Comparison of ENCODE assay signal across 15 cellular contexts in genomic region chr12:52650520-52651081, GRCh38. TPM values are rescaled to one million over a fixed set of nuclear protein-coding genes. Genes with fewer than 3 reads are reported as not detected.
DNase-seq lines count a peak whose midpoint lies in the region; ATAC-seq and TF ChIP-seq lines count a peak whose summit lies in the region.
"Had no signal": no experiment of that assay in that cellular context is flagged by ENCODE, and none has a peak within 500 bp of the region (broad histone marks: within the 10 kb centered on the region; RNA-seq: fewer than 3 reads in every experiment).

No MANE protein-coding gene starts in this region.

- DNase-seq in COLO668 (lab: John Stamatoyannopoulos, UW; ENCODE audit: unreplicated experiment) = peak; percentile 1
- no peak for DNase-seq in Panc1 (ENCODE audit: low read depth, low spot score)
- no peak for DNase-seq in CD8-positive, alpha-beta T cell
- DNase-seq: activated CD4-positive, alpha-beta T cell treated with anti-CD3 and anti-CD28 coated beads, Interleukin-2, amount 50 U/mL, for 1 hour; activated naive CD8-positive, alpha-beta T cell treated with anti-CD3 and anti-CD28 coated beads, Interleukin-2, amount 10 ng/mL, durations not matched to agents 7 days and 5 days; stimulated activated CD4-positive, alpha-beta T cell treated with anti-CD3 and anti-CD28 coated beads, Interleukin-2, amount 100 ng/mL, for 24 hours had no signal

- no peaks in the 10 kb centered on the region for H3K9me3 ChIP-seq in Panc1 (ENCODE audit: control insufficient read depth, insufficient read depth, low read depth, low read length)
- H3K9me3 ChIP-seq in muscle layer of colon (ENCODE audit: low read length) = no peaks in the 10 kb centered on the region
- no peaks in the 10 kb centered on the region for H3K9me3 ChIP-seq in CD8-positive, alpha-beta T cell (ENCODE audit: low read length)

- peak overlapping the region in 1 of 2 experiments; percentile 34; a peak in 1 of 4 replicates for H3K4me3 ChIP-seq in Panc1 (ENCODE audit: low read depth in 2 of 2, low read length in 2 of 2)
- H3K4me3 ChIP-seq in muscle layer of colon (ENCODE audit: low read depth in 1 of 2, low read length in 2 of 2) = peak overlapping the region in 1 of 2 donors; percentile 16
- no peak overlapping the region for H3K4me3 ChIP-seq in CD8-positive, alpha-beta T cell (ENCODE audit: low read depth, low read length)
- H3K4me3 ChIP-seq: BLaER1 treated with 17β-estradiol and CSF1 and Interleukin-3, amounts not matched to agents 10 nM and 100 nM had no signal

- no peaks in the 10 kb centered on the region for H3K27me3 Mint-ChIP-seq in CD8-positive, alpha-beta T cell (ENCODE audit: low read depth)
- peaks cover 22% of the 10 kb centered on the region for H3K27me3 Mint-ChIP-seq in stimulated activated memory B cell treated with anti-CD40 and anti-IgM and Interleukin-4, amounts not matched to agents 10 μg/mL and 1 μg/mL and 100 μg/mL, for 72 hours

- H3K4me1 ChIP-seq in Panc1 (ENCODE audit: control insufficient read depth, insufficient read depth, low read length) (peaks cover 5% of the 10 kb centered on the region; the same call in 1 of the 2 replicates), muscle layer of colon (ENCODE audit: insufficient read depth, low read length) (peaks cover 11% of the 10 kb centered on the region)
- peaks cover 41% of the 10 kb centered on the region for H3K4me1 ChIP-seq in CD8-positive, alpha-beta T cell (ENCODE audit: insufficient read depth, low read length)

- H3K27ac ChIP-seq in Panc1 (ENCODE audit: low read length) = peak overlapping the region; percentile 12; the same call in 1 of the 2 replicates
- peak overlapping the region; percentile 25 for H3K27ac ChIP-seq in muscle layer of colon (ENCODE audit: low read depth, low read length)
- H3K27ac ChIP-seq in CD8-positive, alpha-beta T cell (ENCODE audit: low read depth, low read length) = no peak overlapping the region
- H3K27ac ChIP-seq: BLaER1 treated with 17β-estradiol and CSF1 and Interleukin-3, amounts not matched to agents 10 nM and 100 nM had no signal

- intact Hi-C loops in Panc1 (cut with micrococcal nuclease; ENCODE audit: unreplicated experiment) = no loop called here
- intact Hi-C loops in CD8-positive, alpha-beta T cell (cut with DNase I, micrococcal nuclease) = no loop called here

- H3K9ac ChIP-seq in muscle layer of colon (ENCODE audit: low read length) = no peak overlapping the region
- H3K9ac ChIP-seq: BLaER1 treated with 17β-estradiol and CSF1 and Interleukin-3, amounts not matched to agents 10 nM and 100 nM had no signal

- BruUV-seq in Panc1 (replicated peaks; lab: Mats Ljungman, UMichigan) = no TSS peak

- H3K27me3 ChIP-seq in Panc1 (ENCODE audit: control insufficient read depth, insufficient read depth, low read length) = peaks cover 11% of the 10 kb centered on the region
- H3K27me3 ChIP-seq in muscle layer of colon (ENCODE audit: control insufficient read depth in 1 of 2, insufficient read depth in 2 of 2, low read length in 2 of 2) = peaks cover 0 to 4% of the 10 kb centered on the region in 2 donors
- H3K27me3 ChIP-seq in CD8-positive, alpha-beta T cell (ENCODE audit: insufficient read depth, low read length) = no peaks in the 10 kb centered on the region
- H3K27me3 ChIP-seq: BLaER1 treated with 17β-estradiol and CSF1 and Interleukin-3, amounts not matched to agents 10 nM and 100 nM had no signal

- TF ChIP-seq CTCF in Panc1 (IDR thresholded peaks at IDR 0.05) = no peak
- TF ChIP-seq CTCF in CD8-positive, alpha-beta T cell (IDR thresholded peaks at IDR 0.05) = no peak

- H3K4me1 Mint-ChIP-seq in CD8-positive, alpha-beta T cell (ENCODE audit: low read depth) = peaks cover 51% of the 10 kb centered on the region
- no peaks in the 10 kb centered on the region for H3K4me1 Mint-ChIP-seq in stimulated activated memory B cell treated with anti-CD40 and anti-IgM and Interleukin-4, amounts not matched to agents 10 μg/mL and 1 μg/mL and 100 μg/mL, for 72 hours

- CTCF ChIA-PET in Panc1 (lab: Charles Lee) = no interaction called here
- CTCF ChIA-PET in CD8-positive, alpha-beta T cell (lab: Charles Lee) = interaction anchor here (0.9 kb wide), 1 partner anchor 10 kb away, joined by 3 read pairs; no protein-coding TSS in a partner anchor

- POLR2A ChIA-PET in Panc1 (lab: Charles Lee) = no interaction called here
- POLR2A ChIA-PET in CD8-positive, alpha-beta T cell (lab: Charles Lee) = no interaction called here

- H3K27ac Mint-ChIP-seq in CD8-positive, alpha-beta T cell = no peak overlapping the region
- H3K27ac Mint-ChIP-seq in stimulated activated memory B cell treated with anti-CD40 and anti-IgM and Interleukin-4, amounts not matched to agents 10 μg/mL and 1 μg/mL and 100 μg/mL, for 72 hours = no peak overlapping the region
- H3K27ac Mint-ChIP-seq: activated naive CD8-positive, alpha-beta T cell treated with anti-CD3 and anti-CD28 coated beads, Interleukin-2, amount 10 ng/mL, durations not matched to agents 7 days and 5 days; IgD-negative memory B cell had no signal

- H3K4me3 Mint-ChIP-seq in CD8-positive, alpha-beta T cell = no peak overlapping the region
- H3K4me3 Mint-ChIP-seq in stimulated activated memory B cell treated with anti-CD40 and anti-IgM and Interleukin-4, amounts not matched to agents 10 μg/mL and 1 μg/mL and 100 μg/mL, for 72 hours = no peak overlapping the region
- H3K4me3 Mint-ChIP-seq: activated naive CD8-positive, alpha-beta T cell treated with anti-CD3 and anti-CD28 coated beads, Interleukin-2, amount 10 ng/mL, durations not matched to agents 7 days and 5 days; IgD-negative memory B cell; nephron had no signal

- ATAC-seq in Panc1 = peak; percentile 81
- ATAC-seq in CD8-positive, alpha-beta T cell = no peak
- no peak for ATAC-seq in GM21576 (IDR thresholded peaks at IDR 0.05; ENCODE audit: unreplicated experiment)
- ATAC-seq in stimulated activated memory B cell treated with anti-CD40 and anti-IgM and Interleukin-4, amounts not matched to agents 10 μg/mL and 1 μg/mL and 100 μg/mL, for 72 hours = no peak

- H3K36me3 ChIP-seq in Panc1 (ENCODE audit: control insufficient read depth, insufficient read depth, low read length) = no peaks in the 10 kb centered on the region
- no peaks in the 10 kb centered on the region for H3K36me3 ChIP-seq in muscle layer of colon (ENCODE audit: insufficient read depth, low read length)
- H3K36me3 ChIP-seq in CD8-positive, alpha-beta T cell (ENCODE audit: insufficient read depth, low read length) = no peaks in the 10 kb centered on the region
- H3K36me3 ChIP-seq: BLaER1 treated with 17β-estradiol and CSF1 and Interleukin-3, amounts not matched to agents 10 nM and 100 nM had no signal

- H3K9me3 Mint-ChIP-seq in CD8-positive, alpha-beta T cell = no peaks in the 10 kb centered on the region
- H3K9me3 Mint-ChIP-seq in stimulated activated memory B cell treated with anti-CD40 and anti-IgM and Interleukin-4, amounts not matched to agents 10 μg/mL and 1 μg/mL and 100 μg/mL, for 72 hours = no peaks in the 10 kb centered on the region
- H3K9me3 Mint-ChIP-seq: activated naive CD8-positive, alpha-beta T cell treated with anti-CD3 and anti-CD28 coated beads, Interleukin-2, amount 10 ng/mL, durations not matched to agents 7 days and 5 days had no signal

- no peaks in the 10 kb centered on the region for H3K36me3 Mint-ChIP-seq in CD8-positive, alpha-beta T cell
- no peaks in the 10 kb centered on the region for H3K36me3 Mint-ChIP-seq in stimulated activated memory B cell treated with anti-CD40 and anti-IgM and Interleukin-4, amounts not matched to agents 10 μg/mL and 1 μg/mL and 100 μg/mL, for 72 hours
- H3K36me3 Mint-ChIP-seq: activated naive CD8-positive, alpha-beta T cell treated with anti-CD3 and anti-CD28 coated beads, Interleukin-2, amount 10 ng/mL, durations not matched to agents 7 days and 5 days; IgD-negative memory B cell had no signal

- in situ Hi-C loops in Panc1 (cut with HindIII; ENCODE audit: low pct_unique_long_range_greater_than_20kb, low sequenced_read_pairs) = no loop called here

RNA-seq across cellular contexts. Expression of gene KRT2, which starts 1.4 kb away (rescaled TPM):
- 0.33 TPM for total RNA-seq in Panc1 (2021; ENCODE audit: unreplicated experiment)
- 0.56 TPM for polyA plus RNA-seq in Panc1 (2012; ENCODE audit: insufficient read length)
- total RNA-seq in CD8-positive, alpha-beta T cell = 1 to 10 TPM; 1.4 TPM
- total RNA-seq: activated naive CD8-positive, alpha-beta T cell treated with anti-CD3 and anti-CD28 coated beads, Interleukin-2, amount 10 ng/mL, durations not matched to agents 7 days and 5 days; dermis microvascular lymphatic vessel endothelial cell; NCI-H460; subcutaneous adipose tissue had no signal
- polyA plus RNA-seq: IgD-negative memory B cell had no signal

RNA-seq across cellular contexts. Expression of gene KRT1, which starts 29.6 kb away (rescaled TPM):
- not detected for total RNA-seq in Panc1 (2021; ENCODE audit: unreplicated experiment)
- polyA plus RNA-seq in Panc1 (2012; ENCODE audit: insufficient read length) = 0.80 TPM
- total RNA-seq in CD8-positive, alpha-beta T cell = under 1 TPM; 0.25 to 0.95 TPM
- total RNA-seq: activated naive CD8-positive, alpha-beta T cell treated with anti-CD3 and anti-CD28 coated beads, Interleukin-2, amount 10 ng/mL, durations not matched to agents 7 days and 5 days; dermis microvascular lymphatic vessel endothelial cell; NCI-H460 had no signal

RNA-seq across cellular contexts. Expression of gene KRT73, which starts 32.2 kb away (rescaled TPM):
- total RNA-seq in Panc1 (2021; ENCODE audit: unreplicated experiment) = not detected
- polyA plus RNA-seq in Panc1 (2012; ENCODE audit: insufficient read length) = not detected
- total RNA-seq in CD8-positive, alpha-beta T cell = 1 to 10 TPM; 7.8 to 8.1 TPM
- total RNA-seq: dermis microvascular lymphatic vessel endothelial cell, NCI-H460, subcutaneous adipose tissue had no signal
- polyA plus RNA-seq: IgD-negative memory B cell had no signal

RNA-seq across cellular contexts. Expression of gene KRT72, which starts 49.3 kb away (rescaled TPM):
- total RNA-seq in Panc1 (2021; ENCODE audit: unreplicated experiment) = not detected
- not detected for polyA plus RNA-seq in Panc1 (2012; ENCODE audit: insufficient read length)
- 1 to 10 TPM; 5.6 to 5.8 TPM for total RNA-seq in CD8-positive, alpha-beta T cell
- total RNA-seq: dermis microvascular lymphatic vessel endothelial cell, NCI-H460, subcutaneous adipose tissue had no signal
- polyA plus RNA-seq: IgD-negative memory B cell had no signal

RNA-seq across cellular contexts. Expression of gene KRT77, which starts 52.7 kb away (rescaled TPM):
- not detected for total RNA-seq in Panc1 (2021; ENCODE audit: unreplicated experiment)
- not detected for polyA plus RNA-seq in Panc1 (2012; ENCODE audit: insufficient read length)
- not detected for total RNA-seq in CD8-positive, alpha-beta T cell
- total RNA-seq: activated naive CD8-positive, alpha-beta T cell treated with anti-CD3 and anti-CD28 coated beads, Interleukin-2, amount 10 ng/mL, durations not matched to agents 7 days and 5 days; dermis microvascular lymphatic vessel endothelial cell; NCI-H460 had no signal
- polyA plus RNA-seq: IgD-negative memory B cell had no signal
